ENCODE assay signal across 8 cellular contexts in genomic region chr15:92821491-92822116, GRCh38.
DNase-seq lines count a peak whose midpoint lies in the region; ATAC-seq and TF ChIP-seq lines count a peak whose summit lies in the region.

No MANE protein-coding gene starts in this region.

- H3K4me1 ChIP-seq in cardiac muscle cell (ENCODE audit: low read depth) (peaks cover 59% of the 10 kb centered on the region), sigmoid colon (peaks cover 0 to 18% (median 17%) of the 10 kb centered on the region in 4 donors)

- no peak for TF ChIP-seq CTCF in cardiac muscle cell (IDR thresholded peaks at IDR 0.05; ENCODE audit: low read depth, low read length)
- TF ChIP-seq CTCF in VCaP (conservative IDR thresholded peaks at IDR 0.05): no peak
- no peak for TF ChIP-seq CTCF in sigmoid colon (IDR thresholded peaks at IDR 0.05)
- no peak for TF ChIP-seq CTCF in foreskin fibroblast (IDR thresholded peaks at IDR 0.05; ENCODE audit: low read depth, low read length)

- H3K36me3 ChIP-seq in cardiac muscle cell (no peaks in the 10 kb centered on the region), sigmoid colon (no peaks in the 10 kb centered on the region)

- ATAC-seq in Right ventricle myocardium inferior (no peak), HG02973 (IDR thresholded peaks at IDR 0.05; ENCODE audit: unreplicated experiment) (no peak)

- TF ChIP-seq POLR2A in sigmoid colon (IDR thresholded peaks at IDR 0.05): no peak

- no peak for TF ChIP-seq EP300 in sigmoid colon (IDR thresholded peaks at IDR 0.05)

- WGBS in sigmoid colon, 2 donors: 31 to 77% methylated on average over 5 of the region's 5 CpGs

- H3K9me3 ChIP-seq in cardiac muscle cell (ENCODE audit: low read depth) (no peaks in the 10 kb centered on the region), sigmoid colon (no peaks in the 10 kb centered on the region)

- DNase-seq in cardiac muscle cell (ENCODE audit: low read depth in 1 of 2, low spot score in 1 of 2) (no peak), Right ventricle myocardium inferior (ENCODE audit: missing footprints) (no peak), kidney tubule cell (ENCODE audit: low spot score) (peak; percentile 75), sigmoid colon (no peak), foreskin fibroblast (no peak), pons (ENCODE audit: low spot score) (no peak)

- intact Hi-C loops in Right ventricle myocardium inferior (cut with DNase I) (no loop called here), sigmoid colon (cut with DNase I) (no loop called here)

- H3K27ac ChIP-seq in cardiac muscle cell: peak overlapping the region; percentile 77
- peak overlapping the region; percentile 100 for H3K27ac ChIP-seq in VCaP
- peak overlapping the region in 1 of 4 donors; percentile 13 for H3K27ac ChIP-seq in sigmoid colon

- H3K4me3 ChIP-seq in cardiac muscle cell (no peak overlapping the region), sigmoid colon (no peak overlapping the region), foreskin fibroblast (ENCODE audit: low read depth in 1 of 2, low read length in 2 of 2) (no peak overlapping the region)

- no peaks in the 10 kb centered on the region for H3K27me3 ChIP-seq in cardiac muscle cell
- no peaks in the 10 kb centered on the region for H3K27me3 ChIP-seq in sigmoid colon
